ENCODE assay signal across 8 cellular contexts in genomic region chr7:100875356-100875751, GRCh38. TPM values are rescaled to one million over a fixed set of nuclear protein-coding genes. Genes with fewer than 3 reads are reported as not detected.
DNase-seq lines count a peak whose midpoint lies in the region; ATAC-seq and TF ChIP-seq lines count a peak whose summit lies in the region.

No MANE protein-coding gene starts in this region.

- H3K36me3 ChIP-seq in HEK293 (ENCODE audit: control insufficient read depth in 2 of 2, insufficient read depth in 1 of 2, low read length in 2 of 2): peaks cover 53 to 75% of the 10 kb centered on the region in 2 experiments
- no peaks in the 10 kb centered on the region for H3K36me3 ChIP-seq in breast epithelium
- peaks cover 2 to 53% (median 32%) of the 10 kb centered on the region in 5 donors for H3K36me3 ChIP-seq in subcutaneous abdominal adipose tissue (ENCODE audit: control insufficient read depth in 5 of 5, insufficient read depth in 5 of 5, low read length in 5 of 5)

- H3K9me3 ChIP-seq in HEK293 (ENCODE audit: control insufficient read depth, insufficient read depth, low read depth, low read length) (no peaks in the 10 kb centered on the region), breast epithelium (no peaks in the 10 kb centered on the region), subcutaneous abdominal adipose tissue (ENCODE audit: control insufficient read depth in 5 of 5, low read length in 5 of 5) (no peaks in the 10 kb centered on the region)

- ATAC-seq in left colon: peak; percentile 51

- POLR2A ChIA-PET in HEK293 (lab: Yijun Ruan, JAX): interaction anchor here (0.5 to 8.1 kb wide), 29 partner anchors 8 to 446 kb away, joined by 3 to 198 read pairs (median 5); partner anchors contain the start of genes ACHE, AGFG2, EPHB4 and FBXO24

- H3K4me3 ChIP-seq in HEK293 (ENCODE audit: low read depth, low read length): peak overlapping the region; percentile 68
- H3K4me3 ChIP-seq in breast epithelium: peak overlapping the region; percentile 76 to 95 (median 93)
- H3K4me3 ChIP-seq in subcutaneous abdominal adipose tissue (ENCODE audit: low read depth in 1 of 5, low read length in 5 of 5): peak overlapping the region; percentile 87 to 94 (median 89)

- DNase-seq in DMS53 (lab: John Stamatoyannopoulos, UW): peak; percentile 72
- DNase-seq in DMS53 treated with DMSO at 0.1 percent for 48 hours (lab: John Stamatoyannopoulos, UW; ENCODE audit: unreplicated experiment): no peak
- DNase-seq in NCI-H748 (lab: John Stamatoyannopoulos, UW; ENCODE audit: unreplicated experiment): peak; percentile 48
- DNase-seq in breast epithelium (ENCODE audit: low spot score in 2 of 2): no peak
- no peak for DNase-seq in left colon
- DNase-seq in NCI-H1694 (lab: John Stamatoyannopoulos, UW): no peak

- intact Hi-C loops in breast epithelium (cut with DNase I; ENCODE audit: low total_unique reads): no loop called here
- intact Hi-C loops in left colon (cut with DNase I, micrococcal nuclease): no loop called here

- H3K27ac ChIP-seq in HEK293 (ENCODE audit: extremely low read depth, low read depth, low read length) (peak overlapping the region; percentile 78), breast epithelium (peak overlapping the region; percentile 97), subcutaneous abdominal adipose tissue (ENCODE audit: low read depth, low read length) (peak overlapping the region; percentile 85)

- H3K4me1 ChIP-seq in HEK293 (ENCODE audit: control insufficient read depth, insufficient read depth, low read length) (no peaks in the 10 kb centered on the region), breast epithelium (peaks cover 9 to 10% of the 10 kb centered on the region in 2 donors), subcutaneous abdominal adipose tissue (ENCODE audit: control insufficient read depth in 5 of 5, insufficient read depth in 5 of 5, low read length in 5 of 5) (peaks cover 10 to 34% (median 25%) of the 10 kb centered on the region in 5 donors)

- CTCF ChIA-PET in HEK293 (lab: Yijun Ruan, JAX): interaction anchor here (0.6 to 1.1 kb wide), 5 partner anchors 8 to 184 kb away, joined by 3 to 4 read pairs (median 3); partner anchors contain the start of genes SLC12A9 and TRIP6

- no peak for TF ChIP-seq POLR2A in breast epithelium (IDR thresholded peaks at IDR 0.05)

- peak overlapping the region; percentile 84 to 92 (median 88) for H3K9ac ChIP-seq in subcutaneous abdominal adipose tissue (ENCODE audit: low read length in 5 of 5)

- TF ChIP-seq CTCF in HEK293 (tag by site-specific recombination; IDR thresholded peaks at IDR 0.05): no peak
- TF ChIP-seq CTCF in breast epithelium (IDR thresholded peaks at IDR 0.05): no peak

- H3K27me3 ChIP-seq in breast epithelium (no peaks in the 10 kb centered on the region), subcutaneous abdominal adipose tissue (ENCODE audit: control insufficient read depth in 5 of 5, insufficient read depth in 4 of 5, low read length in 5 of 5) (peaks cover 0 to 2% (median 0%) of the 10 kb centered on the region in 5 donors)

TF ChIP-seq in HEK293, 187 proteins besides CTCF, POLR2A, EP300 and RAD21 (continues in another document):
- 0 out of 2 replicates have a peak, but pooled peaks have one; percentile 14 for TF ChIP-seq ZBTB7A (tag by site-specific recombination; IDR thresholded peaks at IDR 0.05; ENCODE audit: low read depth)
- peak; percentile 8 for TF ChIP-seq PATZ1 (tag by site-specific recombination; IDR thresholded peaks at IDR 0.05)
- no peak for TF ChIP-seq ZNF677 (tag by site-specific recombination; IDR thresholded peaks at IDR 0.05)
- TF ChIP-seq ZFP3 (tag by site-specific recombination; IDR thresholded peaks at IDR 0.05; ENCODE audit: low read depth): no peak
- TF ChIP-seq ZNF610 (tag by site-specific recombination; IDR thresholded peaks at IDR 0.05; ENCODE audit: borderline replicate concordance): 0 out of 2 replicates have a peak, but pooled peaks have one; percentile 19
- peak; percentile 62; the same call in 1 of the 2 replicates for TF ChIP-seq ZBTB48 (tag by site-specific recombination; IDR thresholded peaks at IDR 0.05)
- TF ChIP-seq ZSCAN16 (tag by site-specific recombination; IDR thresholded peaks at IDR 0.05): peak; percentile 52; the same call in 1 of the 2 replicates
- TF ChIP-seq GLIS2 (tag by site-specific recombination; IDR thresholded peaks at IDR 0.05): peak; percentile 70
- no peak for TF ChIP-seq ZNF843 (tag by site-specific recombination; IDR thresholded peaks at IDR 0.05)
- TF ChIP-seq, protein P1, sequence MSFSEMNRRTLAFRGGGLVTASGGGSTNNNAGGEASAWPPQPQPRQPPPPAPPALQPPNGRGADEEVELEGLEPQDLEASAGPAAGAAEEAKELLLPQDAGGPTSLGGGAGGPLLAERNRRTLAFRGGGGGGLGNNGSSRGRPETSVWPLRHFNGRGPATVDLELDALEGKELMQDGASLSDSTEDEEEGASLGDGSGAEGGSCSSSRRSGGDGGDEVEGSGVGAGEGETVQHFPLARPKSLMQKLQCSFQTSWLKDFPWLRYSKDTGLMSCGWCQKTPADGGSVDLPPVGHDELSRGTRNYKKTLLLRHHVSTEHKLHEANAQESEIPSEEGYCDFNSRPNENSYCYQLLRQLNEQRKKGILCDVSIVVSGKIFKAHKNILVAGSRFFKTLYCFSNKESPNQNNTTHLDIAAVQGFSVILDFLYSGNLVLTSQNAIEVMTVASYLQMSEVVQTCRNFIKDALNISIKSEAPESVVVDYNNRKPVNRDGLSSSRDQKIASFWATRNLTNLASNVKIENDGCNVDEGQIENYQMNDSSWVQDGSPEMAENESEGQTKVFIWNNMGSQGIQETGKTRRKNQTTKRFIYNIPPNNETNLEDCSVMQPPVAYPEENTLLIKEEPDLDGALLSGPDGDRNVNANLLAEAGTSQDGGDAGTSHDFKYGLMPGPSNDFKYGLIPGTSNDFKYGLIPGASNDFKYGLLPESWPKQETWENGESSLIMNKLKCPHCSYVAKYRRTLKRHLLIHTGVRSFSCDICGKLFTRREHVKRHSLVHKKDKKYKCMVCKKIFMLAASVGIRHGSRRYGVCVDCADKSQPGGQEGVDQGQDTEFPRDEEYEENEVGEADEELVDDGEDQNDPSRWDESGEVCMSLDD (tag by site-specific recombination; IDR thresholded peaks at IDR 0.05): 0 out of 2 replicates have a peak, but pooled peaks have one; percentile 12
- TF ChIP-seq ZNF558 (tag by site-specific recombination; IDR thresholded peaks at IDR 0.05): no peak
- TF ChIP-seq ZNF214 (tag by site-specific recombination; IDR thresholded peaks at IDR 0.05; ENCODE audit: borderline replicate concordance): no peak
- TF ChIP-seq ZNF398 (tag by site-specific recombination; IDR thresholded peaks at IDR 0.05): peak; percentile 71
- 0 out of 2 replicates have a peak, but pooled peaks have one; percentile 4 for TF ChIP-seq PBX3 (CRISPR knock-in tag; IDR thresholded peaks at IDR 0.05)

RNA-seq across cellular contexts. Expression of gene SRRT, which starts 0.5 kb away (rescaled TPM):
- total RNA-seq in breast epithelium (100 to 1,000 TPM in 2 of 3 donors, 10 to 100 TPM in 1; 45.8 to 111 (median 104) TPM), left colon (100 to 1,000 TPM in 1 of 2 donors, 10 to 100 TPM in 1; 85.9 to 116 TPM)

RNA-seq across cellular contexts. Expression of gene TRIP6, which starts 8.2 kb away (rescaled TPM):
- 10 to 100 TPM; 45.3 to 62.8 (median 49.8) TPM for total RNA-seq in breast epithelium
- total RNA-seq in left colon: 10 to 100 TPM; 18.6 to 21.4 TPM

RNA-seq across cellular contexts. Expression of gene UFSP1, which starts 14.2 kb away (rescaled TPM):
- total RNA-seq in breast epithelium (1 to 10 TPM; 2.9 to 4.2 (median 3.7) TPM), left colon (1 to 10 TPM; 2.2 to 2.7 TPM)

RNA-seq across cellular contexts. Expression of gene ACHE, which starts 20.3 kb away (rescaled TPM):
- total RNA-seq in breast epithelium: 1 to 10 TPM in 2 of 3 donors, under 1 TPM in 1; 0.64 to 4.3 (median 3.2) TPM
- 10 to 100 TPM; 18.4 to 29.2 TPM for total RNA-seq in left colon

RNA-seq across cellular contexts. Expression of gene SLC12A9, which starts 22.8 kb away (rescaled TPM):
- total RNA-seq in breast epithelium (10 to 100 TPM; 13.3 to 18.0 (median 16.7) TPM), left colon (10 to 100 TPM; 31.0 to 33.6 TPM)

Comparison
In these comparisons a context has a peak if more than half of its experiments do, and no peak if none do; other contexts are left out.
1. DNase-seq: peak in DMS53 (single experiment) and NCI-H748 (single experiment); none in DMS53 treated with DMSO at 0.1 percent for 48 hours (single experiment), breast epithelium (0 of 2), left colon (0 of 2) and NCI-H1694 (single experiment).
2. Peak in every context shown above with its lines, with median percentiles within 50 percentile points of each other: H3K27ac ChIP-seq and H3K4me3 ChIP-seq.